2 cellular contexts compared by ENCODE assay signal in the genomic region with DNA sequence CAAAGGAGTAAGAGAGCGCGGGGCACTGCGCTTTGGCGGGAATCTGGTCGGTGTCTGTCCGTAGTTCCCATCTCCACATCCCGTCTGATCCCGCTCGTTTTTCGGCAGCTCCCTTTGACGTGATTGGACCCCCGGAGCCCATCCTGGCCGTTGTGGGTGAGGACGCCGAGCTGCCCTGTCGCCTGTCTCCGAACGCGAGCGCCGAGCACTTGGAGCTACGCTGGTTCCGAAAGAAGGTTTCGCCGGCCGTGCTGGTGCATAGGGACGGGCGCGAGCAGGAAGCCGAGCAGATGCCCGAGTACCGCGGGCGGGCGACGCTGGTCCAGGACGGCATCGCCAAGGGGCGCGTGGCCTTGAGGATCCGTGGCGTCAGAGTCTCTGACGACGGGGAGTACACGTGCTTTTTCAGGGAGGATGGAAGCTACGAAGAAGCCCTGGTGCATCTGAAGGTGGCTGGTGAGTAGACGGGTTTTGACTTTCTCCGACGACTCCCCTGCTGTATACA.
TF ChIP-seq lines count a peak whose summit lies in the region.

No MANE protein-coding gene starts in this region.

TF ChIP-seq in SK-N-SH, 30 proteins besides CTCF, POLR2A, EP300 and RAD21:
- no peak for TF ChIP-seq TCF12 (IDR thresholded peaks at IDR 0.05)
- TF ChIP-seq, protein P1, sequence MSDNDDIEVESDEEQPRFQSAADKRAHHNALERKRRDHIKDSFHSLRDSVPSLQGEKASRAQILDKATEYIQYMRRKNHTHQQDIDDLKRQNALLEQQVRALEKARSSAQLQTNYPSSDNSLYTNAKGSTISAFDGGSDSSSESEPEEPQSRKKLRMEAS (IDR thresholded peaks at IDR 0.05; ENCODE audit: low read depth): peak; percentile 80

TF ChIP-seq in GM12878, 131 proteins besides CTCF, POLR2A, EP300 and RAD21:
- TF ChIP-seq IKZF1 (conservative IDR thresholded peaks at IDR 0.05): 0 out of 2 replicates have a peak, but pooled peaks have one; percentile 19
- TF ChIP-seq, protein P2, sequence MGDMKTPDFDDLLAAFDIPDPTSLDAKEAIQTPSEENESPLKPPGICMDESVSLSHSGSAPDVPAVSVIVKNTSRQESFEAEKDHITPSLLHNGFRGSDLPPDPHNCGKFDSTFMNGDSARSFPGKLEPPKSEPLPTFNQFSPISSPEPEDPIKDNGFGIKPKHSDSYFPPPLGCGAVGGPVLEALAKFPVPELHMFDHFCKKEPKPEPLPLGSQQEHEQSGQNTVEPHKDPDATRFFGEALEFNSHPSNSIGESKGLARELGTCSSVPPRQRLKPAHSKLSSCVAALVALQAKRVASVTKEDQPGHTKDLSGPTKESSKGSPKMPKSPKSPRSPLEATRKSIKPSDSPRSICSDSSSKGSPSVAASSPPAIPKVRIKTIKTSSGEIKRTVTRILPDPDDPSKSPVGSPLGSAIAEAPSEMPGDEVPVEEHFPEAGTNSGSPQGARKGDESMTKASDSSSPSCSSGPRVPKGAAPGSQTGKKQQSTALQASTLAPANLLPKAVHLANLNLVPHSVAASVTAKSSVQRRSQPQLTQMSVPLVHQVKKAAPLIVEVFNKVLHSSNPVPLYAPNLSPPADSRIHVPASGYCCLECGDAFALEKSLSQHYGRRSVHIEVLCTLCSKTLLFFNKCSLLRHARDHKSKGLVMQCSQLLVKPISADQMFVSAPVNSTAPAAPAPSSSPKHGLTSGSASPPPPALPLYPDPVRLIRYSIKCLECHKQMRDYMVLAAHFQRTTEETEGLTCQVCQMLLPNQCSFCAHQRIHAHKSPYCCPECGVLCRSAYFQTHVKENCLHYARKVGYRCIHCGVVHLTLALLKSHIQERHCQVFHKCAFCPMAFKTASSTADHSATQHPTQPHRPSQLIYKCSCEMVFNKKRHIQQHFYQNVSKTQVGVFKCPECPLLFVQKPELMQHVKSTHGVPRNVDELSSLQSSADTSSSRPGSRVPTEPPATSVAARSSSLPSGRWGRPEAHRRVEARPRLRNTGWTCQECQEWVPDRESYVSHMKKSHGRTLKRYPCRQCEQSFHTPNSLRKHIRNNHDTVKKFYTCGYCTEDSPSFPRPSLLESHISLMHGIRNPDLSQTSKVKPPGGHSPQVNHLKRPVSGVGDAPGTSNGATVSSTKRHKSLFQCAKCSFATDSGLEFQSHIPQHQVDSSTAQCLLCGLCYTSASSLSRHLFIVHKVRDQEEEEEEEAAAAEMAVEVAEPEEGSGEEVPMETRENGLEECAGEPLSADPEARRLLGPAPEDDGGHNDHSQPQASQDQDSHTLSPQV (IDR thresholded peaks at IDR 0.05): no peak
- TF ChIP-seq, protein P3, sequence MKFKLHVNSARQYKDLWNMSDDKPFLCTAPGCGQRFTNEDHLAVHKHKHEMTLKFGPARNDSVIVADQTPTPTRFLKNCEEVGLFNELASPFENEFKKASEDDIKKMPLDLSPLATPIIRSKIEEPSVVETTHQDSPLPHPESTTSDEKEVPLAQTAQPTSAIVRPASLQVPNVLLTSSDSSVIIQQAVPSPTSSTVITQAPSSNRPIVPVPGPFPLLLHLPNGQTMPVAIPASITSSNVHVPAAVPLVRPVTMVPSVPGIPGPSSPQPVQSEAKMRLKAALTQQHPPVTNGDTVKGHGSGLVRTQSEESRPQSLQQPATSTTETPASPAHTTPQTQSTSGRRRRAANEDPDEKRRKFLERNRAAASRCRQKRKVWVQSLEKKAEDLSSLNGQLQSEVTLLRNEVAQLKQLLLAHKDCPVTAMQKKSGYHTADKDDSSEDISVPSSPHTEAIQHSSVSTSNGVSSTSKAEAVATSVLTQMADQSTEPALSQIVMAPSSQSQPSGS (IDR thresholded peaks at IDR 0.05; ENCODE audit: low read length): no peak
